ENCODE assay signal across 8 cellular contexts in genomic region chr14:102848830-102849521, GRCh38.
A peak's percentile ranks its signal among the peaks of the same experiment; 100 is the strongest.
DNase-seq lines count a peak whose midpoint lies in the region; ATAC-seq and TF ChIP-seq lines count a peak whose summit lies in the region.

No MANE protein-coding gene starts in this region.

- H3K9me3 ChIP-seq in Peyer's patch (no peaks in the 10 kb centered on the region), skeletal muscle tissue (ENCODE audit: control insufficient read depth in 3 of 3, low read length in 3 of 3) (no peaks in the 10 kb centered on the region)
- no peaks in the 10 kb centered on the region for H3K9me3 ChIP-seq in effector memory CD4-positive, alpha-beta T cell (ENCODE audit: control insufficient read depth, low read length)

- peaks cover 0 to 22% (median 8%) of the 10 kb centered on the region in 4 donors for H3K4me1 ChIP-seq in Peyer's patch
- peaks cover 2 to 5% (median 4%) of the 10 kb centered on the region in 3 donors for H3K4me1 ChIP-seq in skeletal muscle tissue (ENCODE audit: control insufficient read depth in 3 of 3, insufficient read depth in 3 of 3, low read length in 3 of 3)
- no peaks in the 10 kb centered on the region for H3K4me1 ChIP-seq in effector memory CD4-positive, alpha-beta T cell (ENCODE audit: control insufficient read depth, insufficient read depth, low read length, poor library complexity, severe bottlenecking)

- DNase-seq in GM04503 (ENCODE audit: low read depth) (peak; percentile 10), Peyer's patch (peak in 1 of 3 donors; percentile 67), foreskin fibroblast (peak; percentile 62 to 87), OCI-M2 (lab: John Stamatoyannopoulos, UW; ENCODE audit: unreplicated experiment) (no peak)
- no peak for DNase-seq in effector memory CD4-positive, alpha-beta T cell
- no peak for DNase-seq in NK-92 treated with Interleukin-12 subunit alpha and Interleukin-12 subunit beta, amount 100 ng/mL, for 24 hours (lab: John Stamatoyannopoulos, UW)

- no peaks in the 10 kb centered on the region for H3K27me3 ChIP-seq in Peyer's patch
- no peaks in the 10 kb centered on the region for H3K27me3 ChIP-seq in skeletal muscle tissue (ENCODE audit: control insufficient read depth in 3 of 3, insufficient read depth in 3 of 3, low read length in 3 of 3)
- H3K27me3 ChIP-seq in effector memory CD4-positive, alpha-beta T cell (replicated peaks; ENCODE audit: control insufficient read depth, insufficient read depth, low read length, poor library complexity, severe bottlenecking) = no peaks in the 10 kb centered on the region

- ATAC-seq in HG03108 (IDR thresholded peaks at IDR 0.05; ENCODE audit: unreplicated experiment) = no peak

- no peak for TF ChIP-seq POLR2A in Peyer's patch (IDR thresholded peaks at IDR 0.05)

- H3K36me3 ChIP-seq in Peyer's patch = no peaks in the 10 kb centered on the region
- no peaks in the 10 kb centered on the region for H3K36me3 ChIP-seq in skeletal muscle tissue (ENCODE audit: control insufficient read depth in 3 of 3, insufficient read depth in 3 of 3, low read length in 3 of 3)
- H3K36me3 ChIP-seq in effector memory CD4-positive, alpha-beta T cell (ENCODE audit: control insufficient read depth, insufficient read depth, low read length) = no peaks in the 10 kb centered on the region

- H3K27ac ChIP-seq in Peyer's patch (peak overlapping the region; percentile 52 to 87 (median 76)), skeletal muscle tissue (ENCODE audit: low read depth, low read length) (peak overlapping the region; percentile 64)
- H3K27ac ChIP-seq in effector memory CD4-positive, alpha-beta T cell (ENCODE audit: insufficient read depth, low read length, poor library complexity, severe bottlenecking) = no peak overlapping the region

- H3K4me3 ChIP-seq in Peyer's patch (no peak overlapping the region), foreskin fibroblast (ENCODE audit: low read depth in 1 of 2, low read length in 2 of 2) (no peak overlapping the region), skeletal muscle tissue (ENCODE audit: low read length in 3 of 3) (no peak overlapping the region)
- H3K4me3 ChIP-seq in effector memory CD4-positive, alpha-beta T cell (ENCODE audit: insufficient read depth, low read depth, low read length, poor library complexity, severe bottlenecking) = no peak overlapping the region

- no peak overlapping the region for H3K9ac ChIP-seq in skeletal muscle tissue (ENCODE audit: low read depth in 1 of 3, low read length in 3 of 3)

- TF ChIP-seq CTCF in Peyer's patch (IDR thresholded peaks at IDR 0.05) = no peak
- no peak for TF ChIP-seq CTCF in foreskin fibroblast (IDR thresholded peaks at IDR 0.05; ENCODE audit: low read depth, low read length)

Comparison
In these comparisons a context has a peak if more than half of its experiments do, and no peak if none do; other contexts are left out.
1. DNase-seq: peak in GM04503 (single experiment) and foreskin fibroblast (2 of 2); none in effector memory CD4-positive, alpha-beta T cell (0 of 3), OCI-M2 (single experiment) and NK-92 treated with Interleukin-12 subunit alpha and Interleukin-12 subunit beta, amount 100 ng/mL, for 24 hours (single experiment).